In genomic region chr10:62851449-62851848, GRCh38 we compare ENCODE assay signal across 10 cellular contexts. TPM values are rescaled to one million over a fixed set of nuclear protein-coding genes. Genes with fewer than 3 reads are reported as not detected.
DNase-seq lines count a peak whose midpoint lies in the region; FAIRE-seq and TF ChIP-seq lines count a peak whose summit lies in the region.
"Had no signal": no experiment of that assay in that cellular context is flagged by ENCODE, and none has a peak within 500 bp of the region (broad histone marks: within the 10 kb centered on the region; RNA-seq: fewer than 3 reads in every experiment).

No MANE protein-coding gene starts in this region.

- no peaks in the 10 kb centered on the region for H3K4me1 Mint-ChIP-seq in osteocyte (ENCODE audit: unreplicated experiment)

- H2AFZ ChIP-seq in KMS-11 (ENCODE audit: low read depth): no peak overlapping the region

- DNase-seq in NOMO-1 treated with DMSO at 0.1 percent for 48 hours (lab: John Stamatoyannopoulos, UW; ENCODE audit: unreplicated experiment) (peak; percentile 6), NOMO-1 (lab: John Stamatoyannopoulos, UW; ENCODE audit: unreplicated experiment in 2 of 2) (no peak), cardiac fibroblast (ENCODE audit: low read depth in 2 of 2) (peak; percentile 17 to 63), osteocyte (ENCODE audit: extremely low spot score, unreplicated experiment) (no peak), NCI-H1694 (lab: John Stamatoyannopoulos, UW) (no peak), urothelium cell line (ENCODE audit: low spot score) (no peak), amniotic stem cell (lab: John Stamatoyannopoulos, UW) (no peak)
- DNase-seq: effector memory CD8-positive, alpha-beta T cell had no signal

- H3K36me3 ChIP-seq in KMS-11 (ENCODE audit: insufficient read depth): no peaks in the 10 kb centered on the region

- no peak overlapping the region for H3K27ac ChIP-seq in KMS-11

- no peaks in the 10 kb centered on the region for H3K27me3 ChIP-seq in KMS-11 (ENCODE audit: insufficient read depth, low read depth)

- no peak for FAIRE-seq in urothelium cell line (lab: Jason Lieb, UNC)

- no peak overlapping the region for H3K27ac Mint-ChIP-seq in osteocyte (ENCODE audit: unreplicated experiment)
- H3K27ac Mint-ChIP-seq: CD4-positive, CD25-positive, alpha-beta regulatory T cell had no signal

- H3K4me3 ChIP-seq in KMS-11 (IDR thresholded peaks at IDR 0.05; ENCODE audit: insufficient read depth, low read depth, low read length) (no peak overlapping the region), cardiac fibroblast (replicated peaks in 1 of 2; ENCODE audit: low read depth in 2 of 2, low read length in 2 of 2) (no peak overlapping the region)

- TF ChIP-seq CTCF in KMS-11 (conservative IDR thresholded peaks at IDR 0.05; ENCODE audit: low read depth, low read length): peak; percentile 54
- TF ChIP-seq CTCF in cardiac fibroblast (IDR thresholded peaks at IDR 0.05; ENCODE audit: low read depth, low read length): peak; percentile 57
- peak; percentile 15 for TF ChIP-seq CTCF in osteocyte (IDR thresholded peaks at IDR 0.05)

- no peak overlapping the region for H3K4me2 ChIP-seq in KMS-11

- peaks cover 15% of the 10 kb centered on the region for H3K9me3 Mint-ChIP-seq in osteocyte (ENCODE audit: unreplicated experiment)
- H3K9me3 Mint-ChIP-seq: effector memory CD8-positive, alpha-beta T cell had no signal

- H3K4me1 ChIP-seq in KMS-11 (ENCODE audit: low read depth, poor library complexity, severe bottlenecking): no peaks in the 10 kb centered on the region

- H4K20me1 ChIP-seq in KMS-11 (ENCODE audit: insufficient read depth): no peaks in the 10 kb centered on the region

- H3K9ac ChIP-seq in KMS-11: no peak overlapping the region

- H3K27me3 Mint-ChIP-seq in osteocyte (ENCODE audit: unreplicated experiment): peaks cover 25% of the 10 kb centered on the region
- H3K27me3 Mint-ChIP-seq: effector memory CD8-positive, alpha-beta T cell had no signal

- H3K36me3 Mint-ChIP-seq in osteocyte (ENCODE audit: unreplicated experiment): no peaks in the 10 kb centered on the region

- H3K79me2 ChIP-seq in KMS-11 (ENCODE audit: insufficient read depth, low read depth): no peaks in the 10 kb centered on the region

- H3K4me3 Mint-ChIP-seq in osteocyte (ENCODE audit: unreplicated experiment): no peak overlapping the region
- H3K4me3 Mint-ChIP-seq: CD4-positive, CD25-positive, alpha-beta regulatory T cell; effector memory CD8-positive, alpha-beta T cell had no signal

RNA-seq across cellular contexts. Expression of gene EGR2, which starts 35.3 kb away (rescaled TPM):
- total RNA-seq in osteocyte: 5.4 and 11.7 TPM in 2 replicates

RNA-seq across cellular contexts. Expression of gene ADO, which starts 46.9 kb away (rescaled TPM):
- total RNA-seq in osteocyte: 17.5 and 17.6 TPM in 2 replicates

Comparison
In these comparisons a context has a peak if more than half of its experiments do, and no peak if none do; other contexts are left out.
1. DNase-seq: peak in NOMO-1 treated with DMSO at 0.1 percent for 48 hours (single experiment) and cardiac fibroblast (2 of 2); none in NOMO-1 (0 of 2), osteocyte (single experiment), NCI-H1694 (single experiment), urothelium cell line (single experiment) and amniotic stem cell (single experiment).
2. Peak in every context shown above with its lines, with median percentiles within 50 percentile points of each other: CTCF ChIP-seq.